In the genomic region with DNA sequence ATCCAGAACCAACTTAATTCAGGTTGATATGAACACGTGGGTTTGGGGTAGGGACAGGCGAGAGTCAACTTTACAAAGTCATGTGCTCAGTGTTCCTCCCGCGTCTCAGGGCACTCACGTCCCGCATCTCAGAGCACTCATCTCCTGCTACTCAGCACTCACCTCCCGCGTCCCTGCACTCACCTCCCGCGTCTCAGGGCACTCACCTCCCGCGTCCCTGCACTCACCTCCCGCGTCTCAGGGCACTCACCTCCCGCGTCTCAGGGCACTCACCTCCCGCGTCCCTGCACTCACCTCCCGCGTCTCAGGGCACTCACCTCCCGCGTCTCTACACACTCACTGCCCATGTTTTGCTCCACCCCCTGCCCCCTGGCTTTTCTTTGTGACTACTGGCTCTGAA, we compare ENCODE assay signal across 5 cellular contexts. TPM values are rescaled to one million over a fixed set of nuclear protein-coding genes. Genes with fewer than 3 reads are reported as not detected.
"Had no signal": no experiment of that assay in that cellular context is flagged by ENCODE, and none has a peak within 500 bp of the region (broad histone marks: within the 10 kb centered on the region; RNA-seq: fewer than 3 reads in every experiment).

No MANE protein-coding gene starts in this region.

RNA-seq across cellular contexts. Expression of a gene that starts 33.7 kb away (rescaled TPM):
- total RNA-seq: GM23338, H1, H9, HT-29, IMR-90 had no signal
